ENCODE assay signal across 8 cellular contexts in the genomic region with DNA sequence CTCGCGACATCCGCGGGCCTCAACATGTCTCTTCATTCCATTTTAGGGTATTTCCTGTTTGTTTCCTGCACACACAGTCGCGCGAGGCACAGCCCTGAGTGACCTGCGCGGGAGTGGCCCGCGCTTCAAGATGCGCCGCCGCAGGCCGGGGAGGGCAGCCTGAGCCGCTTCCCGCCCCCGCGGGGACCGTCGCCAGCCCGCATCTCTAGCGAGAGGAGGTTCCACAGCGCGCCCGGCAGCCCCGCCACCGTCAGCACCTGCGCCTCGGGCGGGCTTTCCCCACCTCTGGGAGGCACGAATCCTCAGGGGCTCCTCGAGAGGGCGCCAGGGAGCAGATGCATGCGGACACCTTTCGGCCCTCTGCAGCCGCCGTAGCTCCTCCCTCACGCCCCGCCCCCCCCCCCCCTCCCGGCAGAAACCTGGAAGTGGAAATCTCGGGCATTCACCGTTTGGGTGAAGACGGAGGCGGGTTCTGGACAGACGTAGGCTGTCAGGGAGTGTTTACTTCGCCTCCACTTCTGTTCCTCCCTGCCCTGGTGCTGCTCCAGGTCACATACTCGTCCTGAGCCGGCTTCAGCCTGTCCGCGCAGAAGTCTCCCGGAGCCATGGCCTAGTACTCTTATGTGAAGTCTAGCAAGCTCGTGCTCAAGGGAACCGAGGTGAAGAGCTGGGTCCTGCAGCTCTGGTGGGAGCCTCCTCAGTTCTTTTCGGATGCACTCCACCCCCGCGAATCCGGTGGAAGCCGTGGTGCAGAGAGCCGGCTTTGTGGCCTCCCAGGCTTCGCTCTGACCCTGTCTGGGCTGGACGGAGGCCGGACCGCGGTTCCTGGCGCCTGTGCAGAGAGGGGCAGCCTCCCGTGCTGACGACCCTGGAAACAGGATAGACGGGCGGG.
A peak's percentile ranks its signal among the peaks of the same experiment; 100 is the strongest.
DNase-seq lines count a peak whose midpoint lies in the region; ATAC-seq and TF ChIP-seq lines count a peak whose summit lies in the region.

No MANE protein-coding gene starts in this region.

- TF ChIP-seq CTCF in AG10803 (conservative IDR thresholded peaks at IDR 0.05; ENCODE audit: low read length): peak; percentile 47

- H3K27me3 Mint-ChIP-seq in effector memory CD8-positive, alpha-beta T cell: no peaks in the 10 kb centered on the region
- no peaks in the 10 kb centered on the region for H3K27me3 Mint-ChIP-seq in memory B cell

- peak overlapping the region; percentile 93 to 99 for H3K27ac Mint-ChIP-seq in effector memory CD8-positive, alpha-beta T cell
- H3K27ac Mint-ChIP-seq in memory B cell: peak overlapping the region; percentile 95

- peak overlapping the region; percentile 86 to 95 for H3K4me3 Mint-ChIP-seq in effector memory CD8-positive, alpha-beta T cell
- H3K4me3 Mint-ChIP-seq in memory B cell: peak overlapping the region; percentile 97

- ATAC-seq in HG03460 (IDR thresholded peaks at IDR 0.05; ENCODE audit: unreplicated experiment) (peak; percentile 96), memory B cell (ENCODE audit: low read depth) (peak; percentile 95)
- peak; percentile 92 for ATAC-seq in effector memory CD8-positive, alpha-beta T cell (replicated peaks)

- peaks cover 26% of the 10 kb centered on the region for H3K36me3 Mint-ChIP-seq in effector memory CD8-positive, alpha-beta T cell (ENCODE audit: insufficient read depth)
- peaks cover 8% of the 10 kb centered on the region for H3K36me3 Mint-ChIP-seq in memory B cell

- DNase-seq in AG10803 (ENCODE audit: low read depth) (peak; percentile 74), NCI-H774 (lab: John Stamatoyannopoulos, UW) (peak; percentile 79), memory B cell (ENCODE audit: low spot score in 2 of 2) (peak; percentile 88 to 95)
- peak; percentile 75 to 86 for DNase-seq in activated CD8-positive, alpha-beta memory T cell treated with anti-CD3 and anti-CD28 coated beads for 4 hours (ENCODE audit: low read depth in 2 of 2)
- DNase-seq in effector memory CD8-positive, alpha-beta T cell: peak; percentile 88 to 93 (median 88)
- DNase-seq in stimulated activated CD8-positive, alpha-beta memory T cell treated with anti-CD3 and anti-CD28 coated beads, Interleukin-15, amount 100 ng/mL, for 4 hours (ENCODE audit: low read depth in 2 of 2): peak; percentile 71 to 83

- peaks cover 4 to 8% of the 10 kb centered on the region in 2 donors for H3K9me3 Mint-ChIP-seq in effector memory CD8-positive, alpha-beta T cell
- peaks cover 5% of the 10 kb centered on the region for H3K9me3 Mint-ChIP-seq in memory B cell

- peak overlapping the region; percentile 87 for H3K4me3 ChIP-seq in AG10803 (ENCODE audit: low read length)

- H3K4me1 Mint-ChIP-seq in effector memory CD8-positive, alpha-beta T cell (ENCODE audit: low read depth in 2 of 2): peaks cover 20 to 38% of the 10 kb centered on the region in 2 donors
- peaks cover 20% of the 10 kb centered on the region for H3K4me1 Mint-ChIP-seq in memory B cell

- TF ChIP-seq POLR2A in GM19099 (IDR thresholded peaks at IDR 0.05; ENCODE audit: extremely low read depth, insufficient read length, low read depth): peak; percentile 70

Comparison
In these comparisons a context has a peak if more than half of its experiments do, and no peak if none do; other contexts are left out.
1. Peak in every context shown above with its lines: DNase-seq, ATAC-seq and H3K4me3 ChIP-seq.